Comparison of ENCODE assay signal across 22 cellular contexts in the genomic region with DNA sequence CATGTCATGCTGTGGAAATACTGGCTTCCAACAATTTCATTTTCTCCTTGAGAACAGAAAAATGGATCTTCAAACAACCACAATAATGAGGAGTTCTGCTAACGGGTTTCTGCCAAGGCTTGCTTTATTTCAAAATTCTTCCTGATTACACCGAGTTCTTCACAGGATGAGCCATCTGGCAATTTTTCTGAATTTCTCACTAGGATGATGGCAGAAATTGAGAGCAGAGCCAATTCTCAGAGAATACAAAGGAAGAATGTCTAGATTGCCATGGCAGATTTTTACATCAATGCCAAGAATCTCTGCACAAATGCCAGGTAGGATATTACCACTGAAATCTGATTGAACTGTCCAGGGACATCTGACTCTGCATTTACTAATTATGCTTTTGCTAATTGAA.
"Had no signal": no experiment of that assay in that cellular context is flagged by ENCODE, and none has a peak within 500 bp of the region (broad histone marks: within the 10 kb centered on the region; RNA-seq: fewer than 3 reads in every experiment).

No MANE protein-coding gene starts in this region.

- H3K9me3 ChIP-seq: ovary, prostate gland, vagina had no signal

- H3K27me3 ChIP-seq: left lung, ovary, transverse colon, upper lobe of left lung, vagina had no signal

- H3K4me1 ChIP-seq: left lung, lower lobe of right lung, prostate gland, transverse colon, upper lobe of left lung, vagina had no signal

- H3K4me3 ChIP-seq: left lung, lower lobe of right lung, ovary, prostate gland, skin epidermis, transverse colon, upper lobe of left lung, vagina had no signal

- H3K27ac ChIP-seq: left lung, lower lobe of right lung, ovary, prostate gland, skin epidermis, transverse colon, upper lobe of left lung, vagina had no signal

- H3K27ac Mint-ChIP-seq: naive B cell; natural killer cell; stimulated activated effector memory CD8-positive, alpha-beta T cell treated with anti-CD3 and anti-CD28 coated beads, Interleukin-12 subunit alpha, Interleukin-12 subunit beta, amount 100 ng/mL, for 72 hours; stimulated activated naive CD8-positive, alpha-beta T cell treated with anti-CD3 and anti-CD28 coated beads, Interleukin-15, Interleukin-2, amounts not matched to agents 100 ng/mL and 50 ng/mL, for 24 hours had no signal

- H3K4me3 Mint-ChIP-seq: naive B cell; natural killer cell; stimulated activated effector memory CD8-positive, alpha-beta T cell treated with anti-CD3 and anti-CD28 coated beads, Interleukin-12 subunit alpha, Interleukin-12 subunit beta, amount 100 ng/mL, for 72 hours; stimulated activated naive CD8-positive, alpha-beta T cell treated with anti-CD3 and anti-CD28 coated beads, Interleukin-15, Interleukin-2, amounts not matched to agents 100 ng/mL and 50 ng/mL, for 24 hours had no signal

- H3K36me3 ChIP-seq: left lung, lower lobe of right lung, ovary, prostate gland, transverse colon, upper lobe of left lung, vagina had no signal

- H3K4me1 Mint-ChIP-seq: naive B cell; natural killer cell; stimulated activated effector memory CD8-positive, alpha-beta T cell treated with anti-CD3 and anti-CD28 coated beads, Interleukin-12 subunit alpha, Interleukin-12 subunit beta, amount 100 ng/mL, for 72 hours had no signal

- H3K27me3 Mint-ChIP-seq: naive B cell; stimulated activated naive CD8-positive, alpha-beta T cell treated with anti-CD3 and anti-CD28 coated beads, Interleukin-15, Interleukin-2, amounts not matched to agents 100 ng/mL and 50 ng/mL, for 24 hours had no signal

- H3K36me3 Mint-ChIP-seq: naive B cell; natural killer cell; stimulated activated effector memory CD8-positive, alpha-beta T cell treated with anti-CD3 and anti-CD28 coated beads, Interleukin-12 subunit alpha, Interleukin-12 subunit beta, amount 100 ng/mL, for 72 hours had no signal

- DNase-seq: hippocampal formation; kidney; left colon; left lung; lower lobe of right lung; mammary epithelial cell; mesenchymal stem cell; naive B cell; natural killer cell; ovary; posterior cingulate gyrus; retina; right cardiac atrium; stimulated activated CD4-positive, alpha-beta T cell treated with anti-CD3 and anti-CD28 coated beads, Interleukin-4, amount 100 ng/mL, for 24 hours; stimulated activated naive CD4-positive, alpha-beta T cell; transverse colon; upper lobe of left lung had no signal
